18 cellular contexts compared by ENCODE assay signal in genomic region chr4:2237267-2237666, GRCh38. TPM values are rescaled to one million over a fixed set of nuclear protein-coding genes. Genes with fewer than 3 reads are reported as not detected.
DNase-seq lines count a peak whose midpoint lies in the region; ATAC-seq, FAIRE-seq and TF ChIP-seq lines count a peak whose summit lies in the region.
"Had no signal": no experiment of that assay in that cellular context is flagged by ENCODE, and none has a peak within 500 bp of the region (broad histone marks: within the 10 kb centered on the region; RNA-seq: fewer than 3 reads in every experiment).

No MANE protein-coding gene starts in this region.

- WGBS in GM12878 (ENCODE audit: insufficient coverage, insufficient replicate concordance, low lambda C conversion rate, missing lambda C conversion rate), result 50% methylated on average over 2 of the region's 2 CpGs
- 62% methylated on average over 2 of the region's 2 CpGs for WGBS in HepG2 (ENCODE audit: low lambda C conversion rate)

- no peak for TF ChIP-seq CTCF in natural killer cell (IDR thresholded peaks at IDR 0.05)
- no peak for TF ChIP-seq CTCF in NB4 (IDR thresholded peaks at IDR 0.05; ENCODE audit: low read depth, low read length)
- TF ChIP-seq CTCF in GM12878 (IDR thresholded peaks at IDR 0.05 in 2 of 3, conservative IDR thresholded peaks at IDR 0.05 in 1 of 3; ENCODE audit: control insufficient read depth in 2 of 3, extremely low read depth in 1 of 3, insufficient read depth in 1 of 3, low read depth in 3 of 3, low read length in 3 of 3), result no peak
- TF ChIP-seq CTCF in HepG2 (CRISPR knock-in tag; IDR thresholded peaks at IDR 0.05), result no peak

- H3K4me3 ChIP-seq in NB4 (ENCODE audit: low read depth, low read length), result peak overlapping the region; percentile 23
- no peak overlapping the region for H3K4me3 ChIP-seq in GM12878
- no peak overlapping the region for H3K4me3 ChIP-seq in HepG2 (replicated peaks in 1 of 3; ENCODE audit: insufficient read depth in 1 of 3, low read depth in 2 of 3, low read length in 3 of 3)
- H3K4me3 ChIP-seq: colonic mucosa, heart right ventricle, mucosa of descending colon, tibial artery had no signal

- RAD21 ChIA-PET in GM12878 (lab: Charles Lee; ENCODE audit: unreplicated experiment), result interaction anchor here (0.9 to 2.8 kb wide), 7 partner anchors 10 to 204 kb away, joined by 3 to 15 read pairs (median 3); partner anchors contain the start of gene MXD4

- H3K36me3 ChIP-seq in GM12878 (ENCODE audit: control insufficient read depth in 2 of 2, insufficient read depth in 2 of 2, low read length in 1 of 2) (peaks cover 0 to 2% of the 10 kb centered on the region in 2 experiments; a peak in 1 of 4 replicates), HepG2 (replicated peaks in 1 of 2; ENCODE audit: control insufficient read depth in 1 of 2, insufficient read depth in 2 of 2, low read length in 2 of 2) (peaks cover 4 to 22% of the 10 kb centered on the region in 2 experiments; a peak in 4 of 5 replicates)
- H3K36me3 ChIP-seq: colonic mucosa had no signal

- H3K9me3 Mint-ChIP-seq in natural killer cell treated with Interleukin-12 subunit alpha and Interleukin-12 subunit beta and Interleukin-15 and Interleukin-18, amount 100 ng/mL, for 72 hours, result no peaks in the 10 kb centered on the region
- H3K9me3 Mint-ChIP-seq in natural killer cell, result no peaks in the 10 kb centered on the region
- H3K9me3 Mint-ChIP-seq: stimulated activated naive B cell treated with anti-CD40 and anti-IgM and Interleukin-4, amounts not matched to agents 10 μg/mL and 1 μg/mL and 100 μg/mL, for 72 hours had no signal

- TF ChIP-seq RAD21 in GM12878 (IDR thresholded peaks at IDR 0.05; ENCODE audit: insufficient read depth, low read depth, low read length) (no peak), HepG2 (CRISPR knock-in tag; IDR thresholded peaks at IDR 0.05) (no peak)

- H3K9me3 ChIP-seq in GM12878 (replicated peaks; ENCODE audit: control insufficient read depth, insufficient read depth, low read length) (no peaks in the 10 kb centered on the region), HepG2 (ENCODE audit: low read length) (no peaks in the 10 kb centered on the region)
- H3K9me3 ChIP-seq: colonic mucosa, heart right ventricle, mucosa of descending colon, tibial artery had no signal

- intact Hi-C loops in natural killer cell (cut with micrococcal nuclease), result no loop called here
- intact Hi-C loops in GM12878 (cut with micrococcal nuclease; ENCODE audit: unreplicated experiment), result no loop called here
- intact Hi-C loops in HepG2 (cut with micrococcal nuclease; ENCODE audit: unreplicated experiment), result no loop called here

- BruUV-seq in GM12878 (replicated peaks; lab: Mats Ljungman, UMichigan), result no TSS peak
- BruUV-seq in HepG2 (replicated peaks; lab: Mats Ljungman, UMichigan), result no TSS peak

- in situ Hi-C loops in GM12878 (cut with MboI) (no loop called here), HepG2 (cut with HindIII; ENCODE audit: extremely low pct_ligation_motif_present, low pct_unique_long_range_greater_than_20kb) (no loop called here)

- H3K9ac ChIP-seq in GM12878 (ENCODE audit: control insufficient read depth, insufficient read depth, low read length), result no peak overlapping the region
- no peak overlapping the region for H3K9ac ChIP-seq in HepG2 (ENCODE audit: insufficient read depth, low read depth, low read length)

- SMC1A ChIA-PET in GM12878 (lab: Charles Lee; ENCODE audit: uncharacterized antibody, unreplicated experiment), result interaction anchor here (1.0 to 5.0 kb wide), 8 partner anchors 8 to 233 kb away, joined by 3 to 43 read pairs (median 6); partner anchors contain the start of gene MXD4

- POLR2A ChIA-PET in GM12878 (lab: Charles Lee), result interaction anchor here (0.6 to 3.8 kb wide), 6 partner anchors 11 to 245 kb away, joined by 3 to 19 read pairs (median 4); partner anchors contain the start of gene MXD4
- POLR2A ChIA-PET in HepG2 (lab: Yijun Ruan, JAX), result no interaction called here

- CTCF ChIA-PET in GM12878 (lab: Yijun Ruan, JAX) (interaction anchor here (0.7 to 4.5 kb wide), 8 partner anchors 13 to 544 kb away, joined by 3 to 52 read pairs (median 3); partner anchors contain the start of gene MXD4), HepG2 (lab: Yijun Ruan, JAX; ENCODE audit: low intra/inter-chr PET ratio, low total read pairs) (no interaction called here)

- TF ChIP-seq EP300 in GM12878 (IDR thresholded peaks at IDR 0.05; ENCODE audit: borderline replicate concordance in 1 of 2, control insufficient read depth in 1 of 2, low read depth in 2 of 2, low read length in 2 of 2), result no peak
- TF ChIP-seq EP300 in HepG2 (IDR thresholded peaks at IDR 0.05; ENCODE audit: low read depth in 2 of 2, low read length in 2 of 2), result no peak
- no peak for TF ChIP-seq EP300 in HepG2 (CRISPR knock-in tag; IDR thresholded peaks at IDR 0.05; ENCODE audit: borderline replicate concordance)

- H4K20me1 ChIP-seq in GM12878 (ENCODE audit: control insufficient read depth, insufficient read depth) (no peaks in the 10 kb centered on the region), HepG2 (ENCODE audit: insufficient read depth, low read length) (0 out of 2 replicates have a peak, but pooled peaks cover 2% of the 10 kb centered on the region)

- H3K27ac ChIP-seq in GM12878 (ENCODE audit: control insufficient read depth, insufficient read depth) (no peak overlapping the region), HepG2 (ENCODE audit: extremely low read length, insufficient read depth, low read length) (no peak overlapping the region)
- H3K27ac ChIP-seq: colonic mucosa, heart right ventricle, RWPE1, tibial artery had no signal

- peak overlapping the region; percentile 48 for H3K4me3 Mint-ChIP-seq in natural killer cell treated with Interleukin-12 subunit alpha and Interleukin-12 subunit beta and Interleukin-15 and Interleukin-18, amount 100 ng/mL, for 72 hours
- no peak overlapping the region for H3K4me3 Mint-ChIP-seq in natural killer cell
- H3K4me3 Mint-ChIP-seq: stimulated activated naive B cell treated with anti-CD40 and anti-IgM and Interleukin-4, amounts not matched to agents 10 μg/mL and 1 μg/mL and 100 μg/mL, for 72 hours had no signal

- FAIRE-seq in GM12878 (lab: Jason Lieb, UNC), result no peak
- FAIRE-seq in HepG2 (lab: Jason Lieb, UNC), result no peak

- no peaks in the 10 kb centered on the region for H3K4me1 ChIP-seq in GM12878 (ENCODE audit: control insufficient read depth, insufficient read depth, low read length)
- peaks cover 36% of the 10 kb centered on the region for H3K4me1 ChIP-seq in HepG2 (ENCODE audit: insufficient read depth, low read length)

- H3K4me2 ChIP-seq in GM12878 (ENCODE audit: control insufficient read depth, insufficient read depth) (peak overlapping the region; percentile 36; the same call in 1 of the 2 replicates), HepG2 (ENCODE audit: low read depth, low read length) (no peak overlapping the region)

- no peak for DNase-seq in natural killer cell treated with Interleukin-12 subunit alpha and Interleukin-12 subunit beta and Interleukin-15 and Interleukin-18, amount 100 ng/mL, for 72 hours (ENCODE audit: low spot score)
- DNase-seq in natural killer cell (no peak), NB4 (ENCODE audit: low read depth) (no peak), GM12878 (ENCODE audit: low read depth, low spot score) (no peak), HepG2 (ENCODE audit: low spot score) (no peak), A172 (ENCODE audit: low spot score) (no peak)
- DNase-seq: activated gamma-delta T cell; Calu3; colonic mucosa; heart right ventricle; mucosa of descending colon; NCI-H187 treated with DMSO at 0.1 percent for 48 hours; NCI-H446 treated with DMSO at 0.1 percent for 48 hours; stimulated activated naive B cell treated with anti-CD40 and anti-IgM and Interleukin-4, amounts not matched to agents 10 μg/mL and 1 μg/mL and 100 μg/mL, for 72 hours; tibial artery had no signal

- peaks cover 32% of the 10 kb centered on the region for H3K36me3 Mint-ChIP-seq in natural killer cell treated with Interleukin-12 subunit alpha and Interleukin-12 subunit beta and Interleukin-15 and Interleukin-18, amount 100 ng/mL, for 72 hours
- H3K36me3 Mint-ChIP-seq in natural killer cell, result peaks cover 9% of the 10 kb centered on the region

- no peaks in the 10 kb centered on the region for H3K27me3 ChIP-seq in GM12878 (replicated peaks in 1 of 2; ENCODE audit: control insufficient read depth in 2 of 2, insufficient read depth in 2 of 2, low read length in 1 of 2)
- H3K27me3 ChIP-seq in HepG2 (ENCODE audit: control insufficient read depth in 1 of 2, insufficient read depth in 2 of 2, low read length in 2 of 2), result no peaks in the 10 kb centered on the region
- H3K27me3 ChIP-seq: colonic mucosa, heart right ventricle, tibial artery had no signal

- ATAC-seq in natural killer cell treated with Interleukin-12 subunit alpha and Interleukin-12 subunit beta and Interleukin-15 and Interleukin-18, amount 100 ng/mL, for 72 hours, result no peak
- no peak for ATAC-seq in natural killer cell
- ATAC-seq in GM12878, result no peak
- no peak for ATAC-seq in GM21390 (IDR thresholded peaks at IDR 0.05; ENCODE audit: unreplicated experiment)
- no peak for ATAC-seq in HepG2
- ATAC-seq: heart right ventricle; mucosa of descending colon; sciatic nerve; stimulated activated naive B cell treated with anti-CD40 and anti-IgM and Interleukin-4, amounts not matched to agents 10 μg/mL and 1 μg/mL and 100 μg/mL, for 72 hours had no signal

- TF ChIP-seq POLR2A in NB4 (IDR thresholded peaks at IDR 0.05; ENCODE audit: extremely low read depth, insufficient read length), result no peak
- TF ChIP-seq POLR2A in GM12878 (IDR thresholded peaks at IDR 0.05; ENCODE audit: low read depth, low read length), result no peak
- TF ChIP-seq POLR2A in HepG2 (IDR thresholded peaks at IDR 0.05; ENCODE audit: insufficient read depth in 1 of 2, low read depth in 2 of 2, low read length in 2 of 2), result no peak

- no peaks in the 10 kb centered on the region for H3K27me3 Mint-ChIP-seq in natural killer cell treated with Interleukin-12 subunit alpha and Interleukin-12 subunit beta and Interleukin-15 and Interleukin-18, amount 100 ng/mL, for 72 hours
- no peaks in the 10 kb centered on the region for H3K27me3 Mint-ChIP-seq in natural killer cell (ENCODE audit: low read depth in 2 of 2)
- H3K27me3 Mint-ChIP-seq: stimulated activated naive B cell treated with anti-CD40 and anti-IgM and Interleukin-4, amounts not matched to agents 10 μg/mL and 1 μg/mL and 100 μg/mL, for 72 hours had no signal

- peaks cover 38 to 49% of the 10 kb centered on the region in 2 donors for H3K4me1 Mint-ChIP-seq in natural killer cell treated with Interleukin-12 subunit alpha and Interleukin-12 subunit beta and Interleukin-15 and Interleukin-18, amount 100 ng/mL, for 72 hours (ENCODE audit: low read depth in 2 of 2)
- H3K4me1 Mint-ChIP-seq in natural killer cell, result peaks cover 53% of the 10 kb centered on the region in 2 donors

- peak overlapping the region in 1 of 2 donors; percentile 63 for H3K27ac Mint-ChIP-seq in natural killer cell treated with Interleukin-12 subunit alpha and Interleukin-12 subunit beta and Interleukin-15 and Interleukin-18, amount 100 ng/mL, for 72 hours
- no peak overlapping the region for H3K27ac Mint-ChIP-seq in natural killer cell
- H3K27ac Mint-ChIP-seq: stimulated activated naive B cell treated with anti-CD40 and anti-IgM and Interleukin-4, amounts not matched to agents 10 μg/mL and 1 μg/mL and 100 μg/mL, for 72 hours had no signal

- peaks cover 51% of the 10 kb centered on the region for H3K79me2 ChIP-seq in GM12878 (ENCODE audit: control insufficient read depth, insufficient read depth, low read length)
- peaks cover 43% of the 10 kb centered on the region for H3K79me2 ChIP-seq in HepG2 (ENCODE audit: insufficient read depth, low read length)

- H2AFZ ChIP-seq in GM12878 (ENCODE audit: control insufficient read depth, low read depth, low read length), result no peak overlapping the region
- H2AFZ ChIP-seq in HepG2 (ENCODE audit: low read length), result no peak overlapping the region

RNA-seq across cellular contexts. Expression of gene HAUS3, which starts 4.7 kb away (rescaled TPM):
- 10 to 100 TPM; 17.6 to 30.0 TPM for total RNA-seq in natural killer cell treated with Interleukin-12 subunit alpha and Interleukin-12 subunit beta and Interleukin-15 and Interleukin-18, amount 100 ng/mL, for 72 hours
- total RNA-seq in natural killer cell (10 to 100 TPM; 38.0 to 50.3 (median 49.4) TPM), GM12878 (2014; rRNA removed) (9.5 and 10.9 TPM in 2 replicates), GM12878 (2014; rRNA removed; fragmentation: Illumina TruSeq; extraction: Trizol) (12.7 TPM in 2 replicates), GM12878 (2021) (13.2 and 13.5 TPM in 2 replicates), HepG2 (2016; rRNA removed; fragmentation: Illumina TruSeq; extraction: Trizol) (12.6 and 16.3 TPM in 2 replicates)
- total RNA-seq in GM12878 (2013; cell fraction: nucleolus; rRNA removed), result 25.7 and 27.0 TPM in 2 replicates
- 7.7 TPM for polyA plus RNA-seq in GM12878 (2011; ENCODE audit: low read depth)
- polyA plus RNA-seq in GM12878 (2011; rRNA removed) (11.4 and 23.9 TPM in 2 replicates), GM12878 (2014; fragmentation: Illumina TruSeq; extraction: Trizol) (13.9 and 19.8 TPM in 2 replicates), GM12878 (2014; fragmentation: Nextera tagmentation; extraction: Ambion mirVana) (1 to 10 TPM; 4.2 to 7.3 TPM), GM12878 (2014; rRNA removed) (10.0 and 11.8 TPM in 2 replicates), GM12878 (2016; fragmentation: Nextera tagmentation; extraction: Ambion mirVana) (10 to 100 TPM; 20.2 to 23.9 TPM), HepG2 (2011; rRNA removed) (3.3 and 3.9 TPM in 2 replicates)
- polyA plus RNA-seq in GM12878 (2011; cell fraction: cytosol; rRNA removed), result 4.5 TPM in 2 replicates
- 11.0 and 11.2 TPM in 2 replicates for polyA plus RNA-seq in GM12878 (2011; cell fraction: nucleus; rRNA removed)
- 11.3 and 14.1 TPM in 2 replicates for polyA plus RNA-seq in GM12878 (2012)
- 3.5 and 3.6 TPM in 2 replicates for polyA minus RNA-seq in GM12878 (2011; rRNA and poly(A)+ RNA removed)
- 2.9 and 4.3 TPM in 2 replicates for polyA minus RNA-seq in GM12878 (2011; cell fraction: cytosol; rRNA and poly(A)+ RNA removed)
- polyA minus RNA-seq in GM12878 (2011; cell fraction: nucleus; rRNA and poly(A)+ RNA removed), result 5.6 and 9.9 TPM in 2 replicates
- total RNA-seq in HepG2 (2016; cell fraction: cytosol; rRNA removed; fragmentation: Illumina TruSeq; extraction: Trizol; ENCODE audit: low read depth), result 0.71 TPM in 2 replicates
- total RNA-seq in HepG2 (2016; cell fraction: insoluble cytoplasmic fraction; rRNA removed; fragmentation: Illumina TruSeq; extraction: Trizol), result 12.9 and 15.5 TPM in 2 replicates
- total RNA-seq in HepG2 (2016; cell fraction: membrane; rRNA removed; fragmentation: Illumina TruSeq; extraction: Trizol), result 3.8 and 4.0 TPM in 2 replicates
- total RNA-seq in HepG2 (2016; cell fraction: nucleus; rRNA removed; fragmentation: Illumina TruSeq; extraction: Trizol), result 10.8 and 13.7 TPM in 2 replicates
- polyA plus RNA-seq in HepG2 (2011; cell fraction: cytosol; rRNA removed), result 1.8 and 1.9 TPM in 2 replicates
- 4.8 and 5.1 TPM in 2 replicates for polyA plus RNA-seq in HepG2 (2011; cell fraction: nucleus; rRNA removed)
- 5.4 and 6.4 TPM in 2 replicates for polyA plus RNA-seq in HepG2 (2012)
- 0.45 and 0.70 TPM in 2 replicates for polyA plus RNA-seq in HepG2 (2016; cell fraction: cytosol; fragmentation: Illumina TruSeq; extraction: Trizol; ENCODE audit: low read depth)
- 12.2 and 12.5 TPM in 2 replicates for polyA plus RNA-seq in HepG2 (2016; cell fraction: insoluble cytoplasmic fraction; fragmentation: Illumina TruSeq; extraction: Trizol; ENCODE audit: low read depth)
- polyA plus RNA-seq in HepG2 (2016; cell fraction: membrane; fragmentation: Illumina TruSeq; extraction: Trizol; ENCODE audit: low read depth), result 1.8 TPM in 2 replicates
- 26.7 and 27.4 TPM in 2 replicates for polyA plus RNA-seq in HepG2 (2016; cell fraction: nucleus; fragmentation: Illumina TruSeq; extraction: Trizol; ENCODE audit: insufficient read depth, low read depth)
- 1.8 and 2.1 TPM in 2 replicates for polyA minus RNA-seq in HepG2 (2011; rRNA and poly(A)+ RNA removed; ENCODE audit: low replicate concordance)
- polyA minus RNA-seq in HepG2 (2011; cell fraction: cytosol; rRNA and poly(A)+ RNA removed), result 2.2 and 3.3 TPM in 2 replicates
- 5.8 and 6.0 TPM in 2 replicates for polyA minus RNA-seq in HepG2 (2011; cell fraction: nucleus; rRNA and poly(A)+ RNA removed)
- 19.9 and 60.5 TPM in 2 replicates for total RNA-seq in A172 (2014; rRNA removed; shearing (Covaris generic))

RNA-seq across cellular contexts. Expression of gene POLN, which starts 4.7 kb away (rescaled TPM):
- 1 to 10 TPM; 3.8 to 6.1 TPM for total RNA-seq in natural killer cell treated with Interleukin-12 subunit alpha and Interleukin-12 subunit beta and Interleukin-15 and Interleukin-18, amount 100 ng/mL, for 72 hours
- 1 to 10 TPM; 2.6 to 6.9 (median 3.3) TPM for total RNA-seq in natural killer cell
- total RNA-seq in GM12878 (2013; cell fraction: nucleolus; rRNA removed), result 2.2 and 5.4 TPM in 2 replicates
- total RNA-seq in GM12878 (2014; rRNA removed), result 0.98 and 1.2 TPM in 2 replicates
- 0.63 and 0.74 TPM in 2 replicates for total RNA-seq in GM12878 (2014; rRNA removed; fragmentation: Illumina TruSeq; extraction: Trizol)
- 0.95 and 1.7 TPM in 2 replicates for total RNA-seq in GM12878 (2021)
- polyA plus RNA-seq in GM12878 (2011; ENCODE audit: low read depth), result 0.22 TPM
- 0.30 and 0.41 TPM in 2 replicates for polyA plus RNA-seq in GM12878 (2011; rRNA removed)
- 0.39 and 0.40 TPM in 2 replicates for polyA plus RNA-seq in GM12878 (2011; cell fraction: cytosol; rRNA removed)
- polyA plus RNA-seq in GM12878 (2011; cell fraction: nucleus; rRNA removed), result 0.73 and 0.97 TPM in 2 replicates
- polyA plus RNA-seq in GM12878 (2012), result 0.24 and 0.67 TPM in 2 replicates
- polyA plus RNA-seq in GM12878 (2014; fragmentation: Illumina TruSeq; extraction: Trizol), result 0.48 and 1.3 TPM in 2 replicates
- polyA plus RNA-seq in GM12878 (2014; fragmentation: Nextera tagmentation; extraction: Ambion mirVana), result under 1 TPM in 1 of 2 experiments, not detected in 1; 0.09 TPM
- 0.94 and 0.96 TPM in 2 replicates for polyA plus RNA-seq in GM12878 (2014; rRNA removed)
- 1 to 10 TPM; 1.2 to 2.0 TPM for polyA plus RNA-seq in GM12878 (2016; fragmentation: Nextera tagmentation; extraction: Ambion mirVana)
- 0.15 and 0.51 TPM in 2 replicates for polyA minus RNA-seq in GM12878 (2011; rRNA and poly(A)+ RNA removed)
- polyA minus RNA-seq in GM12878 (2011; cell fraction: cytosol; rRNA and poly(A)+ RNA removed), result not detected in 2 replicates
- 0.36 and 1.1 TPM in 2 replicates for polyA minus RNA-seq in GM12878 (2011; cell fraction: nucleus; rRNA and poly(A)+ RNA removed)
- total RNA-seq in HepG2 (2016; rRNA removed; fragmentation: Illumina TruSeq; extraction: Trizol), result 0.60 and 0.93 TPM in 2 replicates
- total RNA-seq in HepG2 (2016; cell fraction: cytosol; rRNA removed; fragmentation: Illumina TruSeq; extraction: Trizol; ENCODE audit: low read depth), result 2.3 and 2.5 TPM in 2 replicates
- total RNA-seq in HepG2 (2016; cell fraction: insoluble cytoplasmic fraction; rRNA removed; fragmentation: Illumina TruSeq; extraction: Trizol), result 0.68 and 1.1 TPM in 2 replicates
- 1.6 and 1.9 TPM in 2 replicates for total RNA-seq in HepG2 (2016; cell fraction: membrane; rRNA removed; fragmentation: Illumina TruSeq; extraction: Trizol)
- 1.1 and 1.5 TPM in 2 replicates for total RNA-seq in HepG2 (2016; cell fraction: nucleus; rRNA removed; fragmentation: Illumina TruSeq; extraction: Trizol)
- 1.2 and 1.5 TPM in 2 replicates for polyA plus RNA-seq in HepG2 (2011; rRNA removed)
- polyA plus RNA-seq in HepG2 (2011; cell fraction: cytosol; rRNA removed), result 0.81 and 3.7 TPM in 2 replicates
- 2.7 and 3.7 TPM in 2 replicates for polyA plus RNA-seq in HepG2 (2011; cell fraction: nucleus; rRNA removed)
- 0.39 and 0.48 TPM in 2 replicates for polyA plus RNA-seq in HepG2 (2012)
- polyA plus RNA-seq in HepG2 (2016; cell fraction: cytosol; fragmentation: Illumina TruSeq; extraction: Trizol; ENCODE audit: low read depth), result 1.0 and 1.4 TPM in 2 replicates
- polyA plus RNA-seq in HepG2 (2016; cell fraction: insoluble cytoplasmic fraction; fragmentation: Illumina TruSeq; extraction: Trizol; ENCODE audit: low read depth), result 0.57 and 1.2 TPM in 2 replicates
- polyA plus RNA-seq in HepG2 (2016; cell fraction: membrane; fragmentation: Illumina TruSeq; extraction: Trizol; ENCODE audit: low read depth), result 0.90 and 1.4 TPM in 2 replicates
- polyA plus RNA-seq in HepG2 (2016; cell fraction: nucleus; fragmentation: Illumina TruSeq; extraction: Trizol; ENCODE audit: insufficient read depth, low read depth), result 0.88 and 2.2 TPM in 2 replicates
- 0.44 and 0.96 TPM in 2 replicates for polyA minus RNA-seq in HepG2 (2011; rRNA and poly(A)+ RNA removed; ENCODE audit: low replicate concordance)
- polyA minus RNA-seq in HepG2 (2011; cell fraction: cytosol; rRNA and poly(A)+ RNA removed), result 1.2 and 1.3 TPM in 2 replicates
- polyA minus RNA-seq in HepG2 (2011; cell fraction: nucleus; rRNA and poly(A)+ RNA removed), result 0.75 and 1.2 TPM in 2 replicates
- 0.24 and 0.62 TPM in 2 replicates for total RNA-seq in A172 (2014; rRNA removed; shearing (Covaris generic))

RNA-seq across cellular contexts. Expression of gene MXD4, which starts 24.6 kb away (rescaled TPM):
- 10 to 100 TPM; 13.9 to 14.5 TPM for total RNA-seq in natural killer cell treated with Interleukin-12 subunit alpha and Interleukin-12 subunit beta and Interleukin-15 and Interleukin-18, amount 100 ng/mL, for 72 hours
- 100 to 1,000 TPM; 141 to 172 (median 166) TPM for total RNA-seq in natural killer cell
- 22.6 and 25.9 TPM in 2 replicates for total RNA-seq in GM12878 (2013; cell fraction: nucleolus; rRNA removed)
- 15.5 and 18.7 TPM in 2 replicates for total RNA-seq in GM12878 (2014; rRNA removed)
- 5.5 and 6.1 TPM in 2 replicates for total RNA-seq in GM12878 (2014; rRNA removed; fragmentation: Illumina TruSeq; extraction: Trizol)
- 25.6 and 26.4 TPM in 2 replicates for total RNA-seq in GM12878 (2021)
- 8.0 TPM for polyA plus RNA-seq in GM12878 (2011; ENCODE audit: low read depth)
- polyA plus RNA-seq in GM12878 (2011; rRNA removed), result 6.4 and 9.9 TPM in 2 replicates
- 7.5 and 14.9 TPM in 2 replicates for polyA plus RNA-seq in GM12878 (2011; cell fraction: cytosol; rRNA removed)
- 62.6 and 69.2 TPM in 2 replicates for polyA plus RNA-seq in GM12878 (2011; cell fraction: nucleus; rRNA removed)
- polyA plus RNA-seq in GM12878 (2012), result 14.5 and 24.2 TPM in 2 replicates
- 2.0 and 4.3 TPM in 2 replicates for polyA plus RNA-seq in GM12878 (2014; fragmentation: Illumina TruSeq; extraction: Trizol)
- polyA plus RNA-seq in GM12878 (2014; fragmentation: Nextera tagmentation; extraction: Ambion mirVana), result under 1 TPM; 0.21 to 0.44 TPM
- polyA plus RNA-seq in GM12878 (2014; rRNA removed), result 18.1 and 22.2 TPM in 2 replicates
- polyA plus RNA-seq in GM12878 (2016; fragmentation: Nextera tagmentation; extraction: Ambion mirVana), result 1 to 10 TPM; 3.6 to 5.0 TPM
- polyA minus RNA-seq in GM12878 (2011; rRNA and poly(A)+ RNA removed), result 5.7 and 13.2 TPM in 2 replicates
- polyA minus RNA-seq in GM12878 (2011; cell fraction: cytosol; rRNA and poly(A)+ RNA removed), result 2.9 and 3.3 TPM in 2 replicates
- 17.3 and 27.3 TPM in 2 replicates for polyA minus RNA-seq in GM12878 (2011; cell fraction: nucleus; rRNA and poly(A)+ RNA removed)
- 19.6 and 31.3 TPM in 2 replicates for total RNA-seq in HepG2 (2016; rRNA removed; fragmentation: Illumina TruSeq; extraction: Trizol)
- total RNA-seq in HepG2 (2016; cell fraction: cytosol; rRNA removed; fragmentation: Illumina TruSeq; extraction: Trizol; ENCODE audit: low read depth), result 36.9 and 47.9 TPM in 2 replicates
- total RNA-seq in HepG2 (2016; cell fraction: insoluble cytoplasmic fraction; rRNA removed; fragmentation: Illumina TruSeq; extraction: Trizol), result 17.4 and 29.0 TPM in 2 replicates
- total RNA-seq in HepG2 (2016; cell fraction: membrane; rRNA removed; fragmentation: Illumina TruSeq; extraction: Trizol), result 44.7 and 51.6 TPM in 2 replicates
- total RNA-seq in HepG2 (2016; cell fraction: nucleus; rRNA removed; fragmentation: Illumina TruSeq; extraction: Trizol), result 17.8 and 19.3 TPM in 2 replicates
- polyA plus RNA-seq in HepG2 (2011; rRNA removed), result 29.0 and 35.5 TPM in 2 replicates
- polyA plus RNA-seq in HepG2 (2011; cell fraction: cytosol; rRNA removed), result 18.8 and 32.8 TPM in 2 replicates
- polyA plus RNA-seq in HepG2 (2011; cell fraction: nucleus; rRNA removed), result 55.8 and 75.6 TPM in 2 replicates
- 13.3 and 19.0 TPM in 2 replicates for polyA plus RNA-seq in HepG2 (2012)
- polyA plus RNA-seq in HepG2 (2016; cell fraction: cytosol; fragmentation: Illumina TruSeq; extraction: Trizol; ENCODE audit: low read depth), result 75.4 and 78.8 TPM in 2 replicates
- polyA plus RNA-seq in HepG2 (2016; cell fraction: insoluble cytoplasmic fraction; fragmentation: Illumina TruSeq; extraction: Trizol; ENCODE audit: low read depth), result 24.7 and 25.4 TPM in 2 replicates
- 58.0 and 61.9 TPM in 2 replicates for polyA plus RNA-seq in HepG2 (2016; cell fraction: membrane; fragmentation: Illumina TruSeq; extraction: Trizol; ENCODE audit: low read depth)
- polyA plus RNA-seq in HepG2 (2016; cell fraction: nucleus; fragmentation: Illumina TruSeq; extraction: Trizol; ENCODE audit: insufficient read depth, low read depth), result 40.4 and 42.9 TPM in 2 replicates
- polyA minus RNA-seq in HepG2 (2011; rRNA and poly(A)+ RNA removed; ENCODE audit: low replicate concordance), result 56.0 and 71.8 TPM in 2 replicates
- polyA minus RNA-seq in HepG2 (2011; cell fraction: cytosol; rRNA and poly(A)+ RNA removed), result 16.4 and 18.3 TPM in 2 replicates
- polyA minus RNA-seq in HepG2 (2011; cell fraction: nucleus; rRNA and poly(A)+ RNA removed), result 38.0 and 41.2 TPM in 2 replicates
- total RNA-seq in A172 (2014; rRNA removed; shearing (Covaris generic)), result 14.6 and 18.4 TPM in 2 replicates
